20 cellular contexts compared by ENCODE assay signal in genomic region chr19:33435706-33436359, GRCh38.
"Had no signal": no experiment of that assay in that cellular context is flagged by ENCODE, and none has a peak within 500 bp of the region (broad histone marks: within the 10 kb centered on the region; RNA-seq: fewer than 3 reads in every experiment).

No MANE protein-coding gene starts in this region.

- ATAC-seq: activated CD8-positive, alpha-beta T cell treated with anti-CD3 and anti-CD28 coated beads for 36 hours; stimulated activated naive CD8-positive, alpha-beta T cell treated with anti-CD3 and anti-CD28 coated beads, Interleukin-15, amount 100 ng/mL, for 72 hours; T-cell had no signal

- H3K27me3 ChIP-seq: cardiac muscle cell, esophagus squamous epithelium, suprapubic skin, transverse colon, uterus had no signal

- H3K27me3 Mint-ChIP-seq: activated CD8-positive, alpha-beta T cell treated with anti-CD3 and anti-CD28 coated beads for 36 hours; stimulated activated naive CD8-positive, alpha-beta T cell treated with anti-CD3 and anti-CD28 coated beads, Interleukin-15, amount 100 ng/mL, for 72 hours; T-cell had no signal

- H3K36me3 ChIP-seq: cardiac muscle cell, esophagus squamous epithelium, suprapubic skin, transverse colon, uterus had no signal

- DNase-seq: activated CD4-positive, alpha-beta T cell treated with anti-CD3 and anti-CD28 coated beads, Interleukin-2, amount 10 ng/mL, durations not matched to agents 24 days and 14 days; activated CD4-positive, CD25-positive, alpha-beta regulatory T cell; activated CD8-positive, alpha-beta T cell treated with anti-CD3 and anti-CD28 coated beads for 36 hours; activated naive CD4-positive, alpha-beta T cell treated with anti-CD3 and anti-CD28 coated beads, Interleukin-2, amount 50 U/mL, for 16 hours; activated T-cell treated with anti-CD3 and anti-CD28 coated beads, Interleukin-2, amount 50 U/mL, for 1 hour; effector memory CD4-positive, alpha-beta T cell; esophagus squamous epithelium; occipital lobe; stimulated activated CD4-positive, alpha-beta T cell treated with anti-CD3 and anti-CD28 coated beads, Interleukin-15, amount 100 ng/mL, for 24 hours; stimulated activated CD4-positive, alpha-beta T cell treated with anti-CD3 and anti-CD28 coated beads, Interleukin-2, amount 100 ng/mL, for 48 hours; stimulated activated naive CD8-positive, alpha-beta T cell treated with anti-CD3 and anti-CD28 coated beads, Interleukin-15, amount 100 ng/mL, for 72 hours; T-cell; T-helper 9 cell; transverse colon; uterus had no signal

- H3K27ac ChIP-seq: cardiac muscle cell, esophagus squamous epithelium, skin epidermis, suprapubic skin, transverse colon, uterus had no signal

- H3K27ac Mint-ChIP-seq: activated CD4-positive, alpha-beta T cell treated with anti-CD3 and anti-CD28 coated beads, Interleukin-2, amount 10 ng/mL, durations not matched to agents 24 days and 14 days; activated CD8-positive, alpha-beta T cell treated with anti-CD3 and anti-CD28 coated beads for 36 hours; activated T-helper 2 cell treated with anti-CD3 and anti-CD28 coated beads, Interferon-gamma antibody, Interleukin-2, Interleukin-4, amounts not matched to agents 10 μg/mL and 5 μg/mL and 100 μg/mL, durations not matched to agents 14 hours and 24 hours and 36 hours; nephron progenitor cell; T-cell had no signal

- H3K4me1 ChIP-seq: transverse colon, uterus had no signal

- H3K9me3 Mint-ChIP-seq: activated CD4-positive, alpha-beta T cell treated with anti-CD3 and anti-CD28 coated beads, Interleukin-2, amount 10 ng/mL, durations not matched to agents 24 days and 14 days; activated CD8-positive, alpha-beta T cell treated with anti-CD3 and anti-CD28 coated beads for 36 hours; activated T-helper 2 cell treated with anti-CD3 and anti-CD28 coated beads, Interferon-gamma antibody, Interleukin-2, Interleukin-4, amounts not matched to agents 10 μg/mL and 5 μg/mL and 100 μg/mL, durations not matched to agents 14 hours and 24 hours and 36 hours; nephron progenitor cell; stimulated activated naive CD8-positive, alpha-beta T cell treated with anti-CD3 and anti-CD28 coated beads, Interleukin-15, amount 100 ng/mL, for 72 hours; T-cell had no signal

- H3K4me1 Mint-ChIP-seq: activated CD4-positive, alpha-beta T cell treated with anti-CD3 and anti-CD28 coated beads, Interleukin-2, amount 10 ng/mL, durations not matched to agents 24 days and 14 days had no signal

- H3K36me3 Mint-ChIP-seq: T-cell had no signal

- H3K9me3 ChIP-seq: esophagus squamous epithelium, suprapubic skin, transverse colon, uterus had no signal

- H3K4me3 ChIP-seq: cardiac muscle cell, esophagus squamous epithelium, skin epidermis, suprapubic skin, transverse colon, uterus had no signal

- H3K4me3 Mint-ChIP-seq: activated CD4-positive, alpha-beta T cell treated with anti-CD3 and anti-CD28 coated beads, Interleukin-2, amount 10 ng/mL, durations not matched to agents 24 days and 14 days; activated CD8-positive, alpha-beta T cell treated with anti-CD3 and anti-CD28 coated beads for 36 hours; nephron progenitor cell; stimulated activated naive CD8-positive, alpha-beta T cell treated with anti-CD3 and anti-CD28 coated beads, Interleukin-15, amount 100 ng/mL, for 72 hours; T-cell had no signal
